In the genomic region with DNA sequence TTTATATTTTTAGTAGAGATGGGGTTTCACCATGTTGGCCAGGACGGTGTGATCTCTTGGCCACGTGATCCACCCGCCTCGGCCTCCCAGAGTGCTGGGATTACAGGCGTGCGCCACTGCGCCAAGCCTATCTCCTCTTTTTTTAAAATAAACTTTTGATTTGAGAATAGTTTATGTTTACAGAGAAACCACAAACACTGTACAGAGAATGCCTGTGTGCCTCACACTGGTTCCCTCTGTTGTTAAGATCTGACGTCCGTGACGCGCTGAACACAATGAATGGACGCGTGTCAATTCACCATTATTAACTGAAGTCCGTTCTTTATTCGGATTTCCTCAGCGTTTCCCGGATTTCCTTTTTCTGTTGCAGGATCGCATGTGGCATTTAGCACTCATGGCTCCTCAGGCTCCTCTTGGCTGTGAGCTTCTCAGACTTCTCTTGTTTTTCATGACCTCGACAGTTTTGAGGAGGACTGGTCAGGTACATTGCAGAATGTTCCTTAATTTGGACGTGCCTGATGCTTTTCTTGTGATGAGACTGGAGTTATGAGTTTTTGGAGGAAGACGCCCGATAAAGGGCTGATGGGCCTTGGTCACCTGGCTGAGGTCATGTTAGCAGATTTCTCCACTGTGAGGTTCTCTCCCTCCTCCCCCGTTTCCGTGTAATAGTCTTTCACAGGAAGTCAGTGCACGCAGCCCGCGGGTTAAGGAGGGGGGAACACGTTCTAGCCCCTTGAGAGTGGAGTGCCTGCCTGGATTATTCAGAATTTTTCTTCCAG, we compare ENCODE assay signal across 10 cellular contexts.
DNase-seq lines count a peak whose midpoint lies in the region; ATAC-seq lines count a peak whose summit lies in the region.
"Had no signal": no experiment of that assay in that cellular context is flagged by ENCODE, and none has a peak within 500 bp of the region (broad histone marks: within the 10 kb centered on the region; RNA-seq: fewer than 3 reads in every experiment).

No MANE protein-coding gene starts in this region.

- H3K9me3 Mint-ChIP-seq in stimulated activated naive CD8-positive, alpha-beta T cell treated with anti-CD3 and anti-CD28 coated beads, Interleukin-15, amount 100 ng/mL, for 72 hours: peaks cover 10 to 14% of the 10 kb centered on the region in 2 donors

- H3K4me3 Mint-ChIP-seq in stimulated activated naive CD8-positive, alpha-beta T cell treated with anti-CD3 and anti-CD28 coated beads, Interleukin-15, amount 100 ng/mL, for 72 hours: peak overlapping the region; percentile 63 to 75
- H3K4me3 Mint-ChIP-seq: neural crest cell had no signal

- peaks cover 19% of the 10 kb centered on the region for H3K27me3 Mint-ChIP-seq in stimulated activated naive CD8-positive, alpha-beta T cell treated with anti-CD3 and anti-CD28 coated beads, Interleukin-15, amount 100 ng/mL, for 72 hours

- DNase-seq in Right ventricle myocardium inferior (ENCODE audit: missing footprints) (peak; percentile 58), Right ventricle myocardium superior (no peak), glomerular endothelial cell (ENCODE audit: extremely low read depth, low read depth, low spot score) (peak; percentile 86), HCEC 1CT (no peak), iPS-NIHi11 (ENCODE audit: low spot score) (no peak), HuH-7 (ENCODE audit: low spot score) (no peak)
- DNase-seq in activated CD4-positive, alpha-beta T cell treated with anti-CD3 and anti-CD28 coated beads, Interleukin-2, amount 50 U/mL, for 4 hours: peak; percentile 41 to 43
- DNase-seq in stimulated activated naive CD8-positive, alpha-beta T cell treated with anti-CD3 and anti-CD28 coated beads, Interleukin-15, amount 100 ng/mL, for 72 hours: peak in 1 of 2 donors; percentile 48
- DNase-seq: NCI-H226 had no signal

- peaks cover 86% of the 10 kb centered on the region for H3K4me1 Mint-ChIP-seq in stimulated activated naive CD8-positive, alpha-beta T cell treated with anti-CD3 and anti-CD28 coated beads, Interleukin-15, amount 100 ng/mL, for 72 hours

- no peak for ATAC-seq in Right ventricle myocardium inferior
- ATAC-seq in Right ventricle myocardium superior (ENCODE audit: poor library complexity): no peak
- peak; percentile 28 for ATAC-seq in stimulated activated naive CD8-positive, alpha-beta T cell treated with anti-CD3 and anti-CD28 coated beads, Interleukin-15, amount 100 ng/mL, for 72 hours

- intact Hi-C loops in Right ventricle myocardium inferior (cut with DNase I) (no loop called here), Right ventricle myocardium superior (cut with DNase I) (no loop called here)

- peak overlapping the region; percentile 55 to 72 for H3K27ac Mint-ChIP-seq in stimulated activated naive CD8-positive, alpha-beta T cell treated with anti-CD3 and anti-CD28 coated beads, Interleukin-15, amount 100 ng/mL, for 72 hours

Comparison
In these comparisons a context has a peak if more than half of its experiments do, and no peak if none do; other contexts are left out.
1. DNase-seq: peak in Right ventricle myocardium inferior (single experiment), activated CD4-positive, alpha-beta T cell treated with anti-CD3 and anti-CD28 coated beads, Interleukin-2, amount 50 U/mL, for 4 hours (2 of 2) and glomerular endothelial cell (single experiment); none in Right ventricle myocardium superior (single experiment), HCEC 1CT (single experiment), iPS-NIHi11 (single experiment) and HuH-7 (single experiment).